In the genomic region with DNA sequence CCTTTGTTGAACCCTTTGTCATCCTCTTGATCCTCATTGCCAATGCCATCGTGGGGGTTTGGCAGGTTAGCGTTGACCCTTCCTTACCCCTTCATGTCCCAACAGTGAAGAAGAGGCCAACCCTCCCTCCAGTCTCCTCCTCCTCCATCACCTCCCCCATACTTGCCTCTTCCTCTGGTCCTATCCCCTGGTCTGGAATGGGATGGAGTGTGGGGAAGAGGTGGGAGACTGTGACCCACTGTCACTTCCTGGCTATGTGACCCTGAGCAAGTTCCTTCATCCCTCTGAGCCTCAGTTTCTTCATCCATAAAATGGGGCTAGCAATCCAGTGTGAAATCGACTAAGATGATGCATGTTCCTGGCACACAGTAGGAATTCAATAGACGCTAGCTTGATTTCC, we compare ENCODE assay signal across 12 cellular contexts. TPM values are rescaled to one million over a fixed set of nuclear protein-coding genes. Genes with fewer than 3 reads are reported as not detected.
DNase-seq lines count a peak whose midpoint lies in the region; ATAC-seq, FAIRE-seq and TF ChIP-seq lines count a peak whose summit lies in the region.
"Had no signal": no experiment of that assay in that cellular context is flagged by ENCODE, and none has a peak within 500 bp of the region (broad histone marks: within the 10 kb centered on the region; RNA-seq: fewer than 3 reads in every experiment).

No MANE protein-coding gene starts in this region.

- POLR2A ChIA-PET in RWPE1 (lab: Yijun Ruan, JAX; ENCODE audit: low non-redundant PET), result no interaction called here
- POLR2A ChIA-PET in H1 (lab: Charles Lee; ENCODE audit: partially characterized antibody), result interaction anchor here (1.1 to 13.3 kb wide), 11 partner anchors 8 to 70 kb away, joined by 3 to 164 read pairs (median 6); a partner anchor contains a TSS

- H4K5ac ChIP-seq in H1 (ENCODE audit: insufficient read length, low read depth, low read length), result no peak overlapping the region

- no peak overlapping the region for H3K9ac ChIP-seq in H1 (replicated peaks in 1 of 4; ENCODE audit: extremely low read depth in 1 of 4, low read depth in 3 of 4, low read length in 3 of 4)

- peaks cover 5% of the 10 kb centered on the region for H3K36me3 Mint-ChIP-seq in activated T-cell treated with anti-CD3 and anti-CD28 coated beads, Interleukin-2, amount 50 U/mL, for 24 hours (ENCODE audit: low read depth)

- no peaks in the 10 kb centered on the region; the same call in none of the 2 replicates for H3K79me1 ChIP-seq in H1 (ENCODE audit: low read depth, low read length)

- H3K14ac ChIP-seq in H1 (ENCODE audit: insufficient read length), result no peak overlapping the region

- TF ChIP-seq POLR2A in H1 (IDR thresholded peaks at IDR 0.05; ENCODE audit: control extremely low read depth in 1 of 2, low read depth in 2 of 2, low read length in 2 of 2), result no peak

- H2AFZ ChIP-seq in H1 (ENCODE audit: low read length), result no peak overlapping the region

- no peak overlapping the region for H2BK120ac ChIP-seq in H1 (replicated peaks; ENCODE audit: low read depth, low read length)

- H3K36me3 ChIP-seq in H1 (ENCODE audit: control insufficient read depth in 2 of 4, insufficient read depth in 4 of 4, low read length in 3 of 4), result no peaks in the 10 kb centered on the region
- H3K36me3 ChIP-seq in psoas muscle (ENCODE audit: insufficient read depth in 1 of 2, low read depth in 1 of 2), result peaks cover 0 to 21% of the 10 kb centered on the region in 2 donors
- H3K36me3 ChIP-seq: vagina had no signal

- peak overlapping the region; percentile 0 for H4K91ac ChIP-seq in H1 (replicated peaks; ENCODE audit: insufficient read length, low read length)

- H3K4me3 ChIP-seq in H1 (ENCODE audit: extremely low read depth in 1 of 4, insufficient read depth in 2 of 4, low read depth in 3 of 4, low read length in 4 of 4) (peak overlapping the region in 3 of 4 experiments; percentile 30 to 71 (median 38); a peak in 5 of 8 replicates), psoas muscle (peak overlapping the region; percentile 83)

- no peaks in the 10 kb centered on the region for H3K9me3 Mint-ChIP-seq in activated T-cell treated with anti-CD3 and anti-CD28 coated beads, Interleukin-2, amount 50 U/mL, for 24 hours

- TF ChIP-seq CTCF in RWPE1 (conservative IDR thresholded peaks at IDR 0.05; ENCODE audit: low read depth), result no peak
- TF ChIP-seq CTCF in H1 (IDR thresholded peaks at IDR 0.05; ENCODE audit: control extremely low read depth in 1 of 3, insufficient read depth in 1 of 3, low read depth in 1 of 3, low read length in 3 of 3), result no peak
- no peak for TF ChIP-seq CTCF in psoas muscle (IDR thresholded peaks at IDR 0.05)

- peak overlapping the region; percentile 93; the same call in 1 of the 2 replicates for H2BK15ac ChIP-seq in H1 (ENCODE audit: low read length)

- H3K18ac ChIP-seq in H1 (ENCODE audit: extremely low read depth, low read length), result 0 out of 2 replicates have a peak overlapping the region, but pooled peaks have one; percentile 78

- no peaks in the 10 kb centered on the region for H3K79me2 ChIP-seq in H1 (ENCODE audit: control insufficient read depth in 1 of 2, insufficient read depth in 2 of 2, low read length in 2 of 2)

- no peak overlapping the region for H3K23ac ChIP-seq in H1 (ENCODE audit: insufficient read length)

- H3K4me2 ChIP-seq in H1 (ENCODE audit: insufficient read depth in 1 of 2, low read depth in 2 of 2, low read length in 2 of 2), result peak overlapping the region; percentile 78 to 84

- H3K27me3 ChIP-seq in H1 (replicated peaks in 1 of 4; ENCODE audit: control insufficient read depth in 3 of 4, extremely low read depth in 1 of 4, insufficient read depth in 3 of 4, low read length in 3 of 4) (peaks cover 0 to 8% (median 7%) of the 10 kb centered on the region in 4 experiments; a peak in 2 of 7 replicates), psoas muscle (ENCODE audit: insufficient read depth in 3 of 3, low read length in 2 of 3) (no peaks in the 10 kb centered on the region)
- H3K27me3 ChIP-seq: vagina had no signal

- peak overlapping the region; percentile 71; the same call in 1 of the 2 replicates for H2BK5ac ChIP-seq in H1 (ENCODE audit: low read depth, low read length)

- H3K4me3 Mint-ChIP-seq in activated T-cell treated with anti-CD3 and anti-CD28 coated beads, Interleukin-2, amount 50 U/mL, for 24 hours, result peak overlapping the region; percentile 34

- H2BK12ac ChIP-seq in H1 (ENCODE audit: low read depth, low read length), result peak overlapping the region; percentile 98; the same call in 1 of the 2 replicates

- TF ChIP-seq EP300 in H1 (IDR thresholded peaks at IDR 0.05; ENCODE audit: borderline replicate concordance in 1 of 2, low read depth in 2 of 2, low read length in 2 of 2), result no peak

- H3K56ac ChIP-seq in H1 (replicated peaks; ENCODE audit: insufficient read length, low read depth, low read length), result no peak overlapping the region

- no peak overlapping the region for H4K8ac ChIP-seq in H1 (ENCODE audit: extremely low read depth, insufficient read depth, low read length)

- no peak for FAIRE-seq in H1 (lab: Jason Lieb, UNC)

- no peak overlapping the region for H3K27ac Mint-ChIP-seq in activated T-cell treated with anti-CD3 and anti-CD28 coated beads, Interleukin-2, amount 50 U/mL, for 24 hours

- peaks cover 13% of the 10 kb centered on the region for H3K23me2 ChIP-seq in H1 (ENCODE audit: low read depth, low read length)

- ATAC-seq in psoas muscle, result no peak

- peaks cover 0 to 2% of the 10 kb centered on the region in 2 experiments for H4K20me1 ChIP-seq in H1 (replicated peaks in 1 of 2; ENCODE audit: control insufficient read depth in 1 of 2, insufficient read depth in 2 of 2, low read length in 2 of 2)

- TF ChIP-seq RAD21 in H1 (IDR thresholded peaks at IDR 0.05 in 1 of 2, conservative IDR thresholded peaks at IDR 0.05 in 1 of 2; ENCODE audit: low read depth in 2 of 2, low read length in 2 of 2), result no peak

- H2BK20ac ChIP-seq in H1 (ENCODE audit: low read length), result peak overlapping the region; percentile 88; the same call in 1 of the 2 replicates

- H3K27ac ChIP-seq in RWPE1, result peak overlapping the region; percentile 86
- no peak overlapping the region for H3K27ac ChIP-seq in H1 (ENCODE audit: low read depth, low read length)
- peak overlapping the region; percentile 86 for H3K27ac ChIP-seq in psoas muscle
- H3K27ac ChIP-seq: vagina had no signal

- no peak overlapping the region for H3K4ac ChIP-seq in H1 (replicated peaks; ENCODE audit: insufficient read length, low read depth, low read length)

- H3K4me1 Mint-ChIP-seq in activated T-cell treated with anti-CD3 and anti-CD28 coated beads, Interleukin-2, amount 50 U/mL, for 24 hours (ENCODE audit: low read depth), result peaks cover 24% of the 10 kb centered on the region

- H3K9me3 ChIP-seq in H1 (ENCODE audit: insufficient read depth in 2 of 2, low read depth in 1 of 2, low read length in 1 of 2), result no peaks in the 10 kb centered on the region
- H3K9me3 ChIP-seq in psoas muscle, result no peaks in the 10 kb centered on the region
- H3K9me3 ChIP-seq: vagina had no signal

- CTCF ChIA-PET in RWPE1 (lab: Yijun Ruan, JAX), result interaction anchor here (1.7 kb wide), 1 partner anchor 64 kb away, joined by 6 read pairs; no protein-coding TSS in a partner anchor
- CTCF ChIA-PET in H1 (lab: Charles Lee; ENCODE audit: partially characterized antibody), result interaction anchor here (1.2 to 2.7 kb wide), 2 partner anchors 33 to 63 kb away, joined by 3 to 18 read pairs; no protein-coding TSS in a partner anchor

- 77% methylated on average over 4 of the region's 4 CpGs; no CpG with 5 or more reads in 1 of the 2 experiments for WGBS in H1 (ENCODE audit: extremely low coverage in 1 of 2, insufficient coverage in 1 of 2, insufficient read length in 1 of 2, insufficient replicate concordance in 2 of 2, low coverage in 1 of 2, low lambda C conversion rate in 2 of 2, missing lambda C conversion rate in 1 of 2), 2 experiments
- WGBS in psoas muscle, 3 donors, result 35 to 61% (median 44%) methylated on average over 4 of the region's 4 CpGs

- peaks cover 12% of the 10 kb centered on the region for H3K27me3 Mint-ChIP-seq in activated T-cell treated with anti-CD3 and anti-CD28 coated beads, Interleukin-2, amount 50 U/mL, for 24 hours

- DNase-seq in activated T-cell treated with anti-CD3 and anti-CD28 coated beads, Interleukin-2, amount 50 U/mL, for 24 hours, result no peak
- DNase-seq in activated T-cell treated with anti-CD3 and anti-CD28 coated beads, Interleukin-2, amount 50 U/mL, for 48 hours, result no peak
- DNase-seq in RWPE1 (ENCODE audit: low spot score), result no peak
- DNase-seq in H1 (ENCODE audit: low read depth in 1 of 2, low spot score in 2 of 2), result no peak
- DNase-seq in psoas muscle, result no peak
- no peak for DNase-seq in COR-L47 (lab: John Stamatoyannopoulos, UW)
- no peak for DNase-seq in activated CD4-positive, CD25-positive, alpha-beta regulatory T cell (lab: John Stamatoyannopoulos, UW)
- no peak for DNase-seq in globus pallidus (ENCODE audit: low spot score)
- DNase-seq: NCI-H1048, NCI-H446 treated with DMSO at 0.1 percent for 48 hours had no signal

- peak overlapping the region; percentile 5; the same call in 1 of the 2 replicates for H2AK5ac ChIP-seq in H1 (ENCODE audit: low read depth, low read length)

- intact Hi-C loops in psoas muscle (cut with DNase I), result no loop called here

- H3K4me1 ChIP-seq in H1 (replicated peaks in 1 of 4; ENCODE audit: control insufficient read depth in 3 of 4, insufficient read depth in 4 of 4, low read length in 3 of 4) (peaks cover 0 to 41% (median 30%) of the 10 kb centered on the region in 4 experiments; a peak in 6 of 7 replicates), psoas muscle (peaks cover 32% of the 10 kb centered on the region)

RNA-seq across cellular contexts. Expression of a gene that starts 2.7 kb away (rescaled TPM):
- total RNA-seq in H1 (2021; fragmentation: NEBNext Ultra II Directional; extraction: Animal tissue kit (Norgen Biotek cat#: 25700)), result 2.4 and 3.0 TPM in 2 replicates
- polyA plus RNA-seq in H1 (2011; rRNA removed) (1.7 and 3.1 TPM in 2 replicates), psoas muscle (1,000 to 10,000 TPM in 2 of 3 donors, 100 to 1,000 TPM in 1; 169 to 1,914 (median 1,496) TPM)
- 1.9 TPM for polyA plus RNA-seq in H1 (2011; cell fraction: cytosol; rRNA removed)
- 10.5 TPM for polyA plus RNA-seq in H1 (2011; cell fraction: nucleus; rRNA removed)
- 4.4 to 10.5 TPM (median 6.1 TPM) in 4 replicates for polyA plus RNA-seq in H1 (2012, experiment 1 of 2)
- 1.4 TPM for polyA plus RNA-seq in H1 (2012, experiment 2 of 2)
- polyA plus RNA-seq in H1 (2013, experiment 1 of 2), result 2.6 TPM
- polyA plus RNA-seq in H1 (2013, experiment 2 of 2), result 1.5 TPM
- 1.3 and 2.0 TPM in 2 replicates for polyA minus RNA-seq in H1 (2011; rRNA and poly(A)+ RNA removed)
- polyA minus RNA-seq in H1 (2011; cell fraction: cytosol; rRNA and poly(A)+ RNA removed), result 1.4 TPM
- 14.5 TPM for polyA minus RNA-seq in H1 (2011; cell fraction: nucleus; rRNA and poly(A)+ RNA removed)
- total RNA-seq in psoas muscle, result 1,000 to 10,000 TPM in 3 of 4 donors, 100 to 1,000 TPM in 1; 639 to 2,539 (median 1,923) TPM
- total RNA-seq: vagina had no signal

RNA-seq across cellular contexts. Expression of a gene that starts 17.3 kb away (rescaled TPM):
- 38.5 and 39.7 TPM in 2 replicates for total RNA-seq in H1 (2021; fragmentation: NEBNext Ultra II Directional; extraction: Animal tissue kit (Norgen Biotek cat#: 25700))
- polyA plus RNA-seq in H1 (2011; rRNA removed) (32.0 and 57.5 TPM in 2 replicates), psoas muscle (10 to 100 TPM; 21.0 to 47.5 (median 28.1) TPM)
- 30.7 TPM for polyA plus RNA-seq in H1 (2011; cell fraction: cytosol; rRNA removed)
- 219 TPM for polyA plus RNA-seq in H1 (2011; cell fraction: nucleus; rRNA removed)
- polyA plus RNA-seq in H1 (2012, experiment 1 of 2), result 40.1 to 43.9 TPM (median 40.4 TPM) in 4 replicates
- polyA plus RNA-seq in H1 (2012, experiment 2 of 2), result 32.3 TPM
- 30.1 TPM for polyA plus RNA-seq in H1 (2013, experiment 1 of 2)
- polyA plus RNA-seq in H1 (2013, experiment 2 of 2), result 29.1 TPM
- polyA minus RNA-seq in H1 (2011; rRNA and poly(A)+ RNA removed), result 9.2 and 13.9 TPM in 2 replicates
- 18.1 TPM for polyA minus RNA-seq in H1 (2011; cell fraction: cytosol; rRNA and poly(A)+ RNA removed)
- polyA minus RNA-seq in H1 (2011; cell fraction: nucleus; rRNA and poly(A)+ RNA removed), result 21.9 TPM
- 10 to 100 TPM; 22.9 to 44.6 (median 39.9) TPM for total RNA-seq in psoas muscle

RNA-seq across cellular contexts. Expression of a gene that starts 34.8 kb away (rescaled TPM):
- 243 and 249 TPM in 2 replicates for total RNA-seq in H1 (2021; fragmentation: NEBNext Ultra II Directional; extraction: Animal tissue kit (Norgen Biotek cat#: 25700))
- polyA plus RNA-seq in H1 (2011; rRNA removed) (216 and 283 TPM in 2 replicates), psoas muscle (100 to 1,000 TPM; 211 to 355 (median 240) TPM)
- polyA plus RNA-seq in H1 (2011; cell fraction: cytosol; rRNA removed), result 216 TPM
- polyA plus RNA-seq in H1 (2011; cell fraction: nucleus; rRNA removed), result 375 TPM
- polyA plus RNA-seq in H1 (2012, experiment 1 of 2), result 252 to 300 TPM (median 277 TPM) in 4 replicates
- 261 TPM for polyA plus RNA-seq in H1 (2012, experiment 2 of 2)
- polyA plus RNA-seq in H1 (2013, experiment 1 of 2), result 233 TPM
- 250 TPM for polyA plus RNA-seq in H1 (2013, experiment 2 of 2)
- 76.3 and 102 TPM in 2 replicates for polyA minus RNA-seq in H1 (2011; rRNA and poly(A)+ RNA removed)
- 74.2 TPM for polyA minus RNA-seq in H1 (2011; cell fraction: cytosol; rRNA and poly(A)+ RNA removed)
- 65.9 TPM for polyA minus RNA-seq in H1 (2011; cell fraction: nucleus; rRNA and poly(A)+ RNA removed)
- total RNA-seq in psoas muscle, result 100 to 1,000 TPM; 155 to 233 (median 187) TPM

RNA-seq across cellular contexts. Expression of a gene that starts 44.1 kb away (rescaled TPM):
- total RNA-seq in H1 (2021; fragmentation: NEBNext Ultra II Directional; extraction: Animal tissue kit (Norgen Biotek cat#: 25700)), result 13.3 and 14.9 TPM in 2 replicates
- polyA plus RNA-seq in H1 (2011; rRNA removed) (10.4 and 13.2 TPM in 2 replicates), psoas muscle (10 to 100 TPM in 1 of 3 donors, 1 to 10 TPM in 2; 6.2 to 22.8 (median 8.2) TPM)
- polyA plus RNA-seq in H1 (2011; cell fraction: cytosol; rRNA removed), result 21.1 TPM
- polyA plus RNA-seq in H1 (2011; cell fraction: nucleus; rRNA removed), result 27.3 TPM
- 13.5 to 16.6 TPM (median 15.7 TPM) in 4 replicates for polyA plus RNA-seq in H1 (2012, experiment 1 of 2)
- 10.2 TPM for polyA plus RNA-seq in H1 (2012, experiment 2 of 2)
- 8.9 TPM for polyA plus RNA-seq in H1 (2013, experiment 1 of 2)
- polyA plus RNA-seq in H1 (2013, experiment 2 of 2), result 8.0 TPM
- 3.9 and 4.0 TPM in 2 replicates for polyA minus RNA-seq in H1 (2011; rRNA and poly(A)+ RNA removed)
- 9.5 TPM for polyA minus RNA-seq in H1 (2011; cell fraction: cytosol; rRNA and poly(A)+ RNA removed)
- polyA minus RNA-seq in H1 (2011; cell fraction: nucleus; rRNA and poly(A)+ RNA removed), result 13.0 TPM
- 1 to 10 TPM; 3.1 to 7.0 (median 5.2) TPM for total RNA-seq in psoas muscle

RNA-seq across cellular contexts. Expression of a gene that starts 50.8 kb away (rescaled TPM):
- total RNA-seq in H1 (2021; fragmentation: NEBNext Ultra II Directional; extraction: Animal tissue kit (Norgen Biotek cat#: 25700)), result 0.21 and 0.65 TPM in 2 replicates
- polyA plus RNA-seq in H1 (2011; rRNA removed) (0.57 and 2.3 TPM in 2 replicates), psoas muscle (under 1 TPM in 2 of 3 donors, not detected in 1; 0.10 to 0.17 TPM)
- 1.8 TPM for polyA plus RNA-seq in H1 (2011; cell fraction: cytosol; rRNA removed)
- polyA plus RNA-seq in H1 (2011; cell fraction: nucleus; rRNA removed), result 1.0 TPM
- 0.53 to 0.73 TPM (median 0.65 TPM) in 4 replicates for polyA plus RNA-seq in H1 (2012, experiment 1 of 2)
- polyA plus RNA-seq in H1 (2012, experiment 2 of 2), result 0.16 TPM
- 1.1 TPM for polyA plus RNA-seq in H1 (2013, experiment 1 of 2)
- polyA plus RNA-seq in H1 (2013, experiment 2 of 2), result 1.6 TPM
- 0.28 TPM in 1 of 2 replicates, not detected in the other for polyA minus RNA-seq in H1 (2011; rRNA and poly(A)+ RNA removed)
- polyA minus RNA-seq in H1 (2011; cell fraction: cytosol; rRNA and poly(A)+ RNA removed), result not detected
- polyA minus RNA-seq in H1 (2011; cell fraction: nucleus; rRNA and poly(A)+ RNA removed), result 1.1 TPM
- total RNA-seq in psoas muscle, result under 1 TPM in 2 of 4 donors, not detected in 2; 0.12 to 0.32 TPM
- total RNA-seq: T-helper 2 cell treated with Interferon-gamma antibody and Interleukin-4, amounts not matched to agents 100 ng/mL and 5 ng/mL, for 36 hours; vagina had no signal

Comparison
In these comparisons a context has a peak if more than half of its experiments do, and no peak if none do; other contexts are left out.
1. RNA of a gene that starts 2.7 kb away (total RNA-seq): 639 to 2,539 TPM in psoas muscle; 2.4 to 3.0 TPM in H1; every median in the first group is over 100 times any median in the second.